ENCODE assay signal across 2 cellular contexts in the genomic region with DNA sequence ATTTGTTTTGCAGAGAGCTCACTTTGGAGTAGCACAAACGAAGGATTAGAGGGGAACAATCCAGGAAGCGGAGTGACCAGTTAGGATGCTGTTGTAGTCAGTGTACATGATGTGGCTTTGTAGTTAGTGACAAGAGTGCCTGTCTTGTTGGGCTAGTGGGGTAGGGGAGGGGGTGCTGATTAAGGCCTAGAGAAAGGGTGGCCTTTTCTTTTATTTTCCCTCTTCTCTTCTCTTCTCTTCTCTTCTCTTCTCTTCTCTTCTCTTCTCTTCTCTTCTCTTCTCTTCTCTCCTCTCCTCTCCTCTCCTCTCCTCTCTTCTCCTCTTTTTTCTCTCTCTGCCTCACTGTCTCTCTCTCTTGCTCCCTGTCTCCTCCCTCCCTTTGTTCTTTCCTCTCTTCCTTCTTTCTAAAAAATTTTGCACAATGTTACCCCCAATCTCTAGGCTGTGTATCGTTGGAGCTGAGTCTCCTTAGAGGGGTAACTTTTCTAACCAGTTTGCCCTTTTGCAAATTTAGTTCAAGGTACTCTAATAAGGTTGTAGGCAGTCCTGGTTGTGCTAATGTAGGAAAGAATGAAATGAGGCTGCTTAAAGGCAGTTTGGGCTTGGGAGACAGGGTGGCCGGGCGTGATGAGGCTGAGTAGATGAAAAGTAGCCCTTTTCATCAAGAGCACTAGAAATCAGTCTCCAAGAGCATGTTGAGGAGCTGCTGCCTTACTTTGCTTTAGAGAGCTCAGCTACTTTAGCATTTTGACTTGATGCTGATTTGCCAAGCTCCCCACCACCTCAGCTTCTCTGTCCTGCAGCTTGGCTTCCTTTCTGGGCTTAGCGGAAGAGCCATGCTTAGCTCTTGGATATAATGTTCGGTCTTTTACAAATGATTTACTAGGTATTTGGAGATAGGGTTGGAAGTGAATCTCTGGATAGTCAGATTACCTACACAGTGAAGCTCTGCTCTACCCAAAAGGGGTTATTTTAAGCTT.
TF ChIP-seq lines count a peak whose summit lies in the region.

No MANE protein-coding gene starts in this region.

TF ChIP-seq in K562, 482 proteins besides CTCF, POLR2A, EP300 and RAD21:
- no peak for TF ChIP-seq IFI16 (CRISPR knock-in tag; IDR thresholded peaks at IDR 0.05)
- peak; percentile 36 for TF ChIP-seq PCBP2 (IDR thresholded peaks at IDR 0.05; ENCODE audit: low read depth, low read length, poor library complexity, severe bottlenecking)
- TF ChIP-seq NFATC3 (IDR thresholded peaks at IDR 0.05), result no peak
- TF ChIP-seq HMG20B (CRISPR knock-in tag; IDR thresholded peaks at IDR 0.05), result no peak
- TF ChIP-seq CCNT2 (IDR thresholded peaks at IDR 0.05; ENCODE audit: borderline replicate concordance, extremely low read depth, insufficient read length, low read depth, low read length), result no peak
- TF ChIP-seq, protein P1, sequence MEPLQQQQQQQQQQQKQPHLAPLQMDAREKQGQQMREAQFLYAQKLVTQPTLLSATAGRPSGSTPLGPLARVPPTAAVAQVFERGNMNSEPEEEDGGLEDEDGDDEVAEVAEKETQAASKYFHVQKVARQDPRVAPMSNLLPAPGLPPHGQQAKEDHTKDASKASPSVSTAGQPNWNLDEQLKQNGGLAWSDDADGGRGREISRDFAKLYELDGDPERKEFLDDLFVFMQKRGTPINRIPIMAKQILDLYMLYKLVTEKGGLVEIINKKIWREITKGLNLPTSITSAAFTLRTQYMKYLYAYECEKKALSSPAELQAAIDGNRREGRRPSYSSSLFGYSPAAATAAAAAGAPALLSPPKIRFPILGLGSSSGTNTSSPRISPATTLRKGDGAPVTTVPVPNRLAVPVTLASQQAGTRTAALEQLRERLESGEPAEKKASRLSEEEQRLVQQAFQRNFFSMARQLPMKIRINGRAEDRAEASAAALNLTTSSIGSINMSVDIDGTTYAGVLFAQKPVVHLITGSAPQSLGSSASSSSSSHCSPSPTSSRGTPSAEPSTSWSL (CRISPR knock-in tag; IDR thresholded peaks at IDR 0.05; ENCODE audit: borderline replicate concordance), result no peak
- peak; percentile 68 for TF ChIP-seq HNRNPK (IDR thresholded peaks at IDR 0.05; ENCODE audit: low read depth, low read length, poor library complexity, severe bottlenecking)

TF ChIP-seq in HepG2, 621 proteins besides CTCF, POLR2A, EP300 and RAD21:
- TF ChIP-seq PCBP1 (IDR thresholded peaks at IDR 0.05; ENCODE audit: borderline replicate concordance, low read depth, low read length), result 0 out of 2 replicates have a peak, but pooled peaks have one; percentile 32
- TF ChIP-seq ZNF773 (CRISPR knock-in tag; IDR thresholded peaks at IDR 0.05; ENCODE audit: borderline replicate concordance), result no peak
- no peak for TF ChIP-seq RARG (CRISPR knock-in tag; IDR thresholded peaks at IDR 0.05; ENCODE audit: low read depth)
- peak; percentile 95 for TF ChIP-seq HNRNPK (IDR thresholded peaks at IDR 0.05; ENCODE audit: low read depth, low read length, poor library complexity, severe bottlenecking)
